ENCODE assay signal across 8 cellular contexts in the genomic region with DNA sequence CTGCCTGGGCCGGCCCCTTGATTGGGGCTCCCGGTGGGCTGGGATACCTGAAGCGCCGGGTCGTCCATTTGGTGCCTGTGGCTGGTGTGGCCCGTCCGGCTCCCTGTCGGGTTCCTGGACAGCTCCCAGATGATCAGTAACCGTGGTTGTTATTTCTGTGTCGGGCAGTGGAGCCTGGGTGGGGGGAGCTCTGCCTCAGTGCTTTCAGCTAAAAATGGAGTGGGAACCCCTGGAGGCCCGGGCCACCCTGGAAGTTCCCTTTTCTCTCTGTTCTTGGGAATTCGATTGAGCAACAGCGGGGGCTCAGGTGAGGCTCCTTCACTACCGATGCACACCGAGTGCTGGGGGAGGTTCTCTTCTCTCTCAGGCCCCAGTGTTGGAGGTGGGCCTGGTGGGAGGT.
DNase-seq lines count a peak whose midpoint lies in the region; ATAC-seq and TF ChIP-seq lines count a peak whose summit lies in the region.
"Not testable (repeated sequence)": the region's sequence is repeated elsewhere in the genome, so short reads cannot be mapped to it uniquely, and the experiment has no call there.

No MANE protein-coding gene starts in this region.

- peak overlapping the region in 1 of 11 experiments; percentile 44; a peak in 2 of 22 replicates for H3K27ac ChIP-seq in BLaER1 treated with 17β-estradiol and CSF1 and Interleukin-3, amounts not matched to agents 10 nM and 100 nM
- not testable (repeated sequence) for H3K27ac ChIP-seq in right cardiac atrium (ENCODE audit: low read length); left lung; spleen; upper lobe of right lung

- TF ChIP-seq POLR2A in GM15510 (IDR thresholded peaks at IDR 0.05; ENCODE audit: borderline replicate concordance, extremely low read depth, insufficient read length) = peak; percentile 8
- not testable (repeated sequence) for TF ChIP-seq POLR2A in spleen (IDR thresholded peaks at IDR 0.05)

- not testable (repeated sequence) for H3K4me3 ChIP-seq in BLaER1 treated with 17β-estradiol and CSF1 and Interleukin-3, amounts not matched to agents 10 nM and 100 nM; right cardiac atrium (ENCODE audit: low read length); left lung; spleen; upper lobe of right lung

- H3K9ac ChIP-seq in BLaER1 treated with 17β-estradiol and CSF1 and Interleukin-3, amounts not matched to agents 10 nM and 100 nM = not testable (repeated sequence)

- peaks cover 36% of the 10 kb centered on the region for H3K9me3 Mint-ChIP-seq in chondrocyte (ENCODE audit: low read depth)

- H3K36me3 Mint-ChIP-seq in chondrocyte (ENCODE audit: low read depth) = not testable (repeated sequence)

- not testable (repeated sequence) for H4K20me1 ChIP-seq in BLaER1 treated with 17β-estradiol and CSF1 and Interleukin-3, amounts not matched to agents 10 nM and 100 nM

- intact Hi-C loops in right cardiac atrium (cut with DNase I); left lung (cut with DNase I); spleen (cut with DNase I; ENCODE audit: low total_unique reads); upper lobe of right lung (cut with DNase I): not testable (repeated sequence)

- TF ChIP-seq CTCF in chondrocyte (IDR thresholded peaks at IDR 0.05); left lung (IDR thresholded peaks at IDR 0.05); omental fat pad (IDR thresholded peaks at IDR 0.05); spleen (IDR thresholded peaks at IDR 0.05 in 8 of 11, conservative IDR thresholded peaks at IDR 0.05 in 3 of 11); upper lobe of right lung (IDR thresholded peaks at IDR 0.05): not testable (repeated sequence)

- H3K4me3 Mint-ChIP-seq in chondrocyte (ENCODE audit: unreplicated experiment) = not testable (repeated sequence)

- ATAC-seq in right cardiac atrium; left lung; omental fat pad (ENCODE audit: low FRiP score); upper lobe of right lung: not testable (repeated sequence)

- not testable (repeated sequence) for H3K36me3 ChIP-seq in BLaER1 treated with 17β-estradiol and CSF1 and Interleukin-3, amounts not matched to agents 10 nM and 100 nM; left lung; spleen; upper lobe of right lung

- H3K27me3 Mint-ChIP-seq in chondrocyte (ENCODE audit: low read depth) = not testable (repeated sequence)

- peak; percentile 58 for DNase-seq in chondrocyte (ENCODE audit: low spot score)
- DNase-seq in right cardiac atrium = peak in 2 of 3 donors; percentile 18 to 26
- peak; percentile 4 to 62 for DNase-seq in left lung
- peak; percentile 5 for DNase-seq in omental fat pad (ENCODE audit: low spot score)
- DNase-seq in spleen = peak; percentile 65
- peak; percentile 46 for DNase-seq in upper lobe of right lung

- WGBS in right cardiac atrium = 87% methylated on average over 15 of the region's 15 CpGs
- 82 to 92% (median 89%) methylated on average over 6 to 15 of the region's 15 CpGs for WGBS in spleen, 5 donors

- peaks cover 0 to 16% (median 14%) of the 10 kb centered on the region in 10 experiments; a peak in 14 of 20 replicates for H3K4me1 ChIP-seq in BLaER1 treated with 17β-estradiol and CSF1 and Interleukin-3, amounts not matched to agents 10 nM and 100 nM
- H3K4me1 ChIP-seq in right cardiac atrium (ENCODE audit: control insufficient read depth, insufficient read depth, low read length); left lung; spleen; upper lobe of right lung: not testable (repeated sequence)

- peaks cover 0 to 10% (median 0%) of the 10 kb centered on the region in 11 experiments; a peak in 2 of 22 replicates for H3K9me3 ChIP-seq in BLaER1 treated with 17β-estradiol and CSF1 and Interleukin-3, amounts not matched to agents 10 nM and 100 nM (replicated peaks in 1 of 11)
- not testable (repeated sequence) for H3K9me3 ChIP-seq in right cardiac atrium (ENCODE audit: control insufficient read depth, low read length); left lung; upper lobe of right lung
- peaks cover 0 to 19% (median 10%) of the 10 kb centered on the region in 8 donors for H3K9me3 ChIP-seq in spleen

- not testable (repeated sequence) for H3K27me3 ChIP-seq in BLaER1 treated with 17β-estradiol and CSF1 and Interleukin-3, amounts not matched to agents 10 nM and 100 nM; right cardiac atrium (ENCODE audit: control insufficient read depth, insufficient read depth); left lung; spleen (replicated peaks in 1 of 7); upper lobe of right lung

- peak overlapping the region in 7 of 11 experiments; percentile 16 to 71 (median 46); a peak in 10 of 22 replicates for H3K4me2 ChIP-seq in BLaER1 treated with 17β-estradiol and CSF1 and Interleukin-3, amounts not matched to agents 10 nM and 100 nM

- not testable (repeated sequence) for H3K27ac Mint-ChIP-seq in chondrocyte (ENCODE audit: unreplicated experiment)

- not testable (repeated sequence) for H3K4me1 Mint-ChIP-seq in chondrocyte (ENCODE audit: low read depth)

Comparison
In these comparisons a context has a peak if more than half of its experiments do, and no peak if none do; other contexts are left out.
1. DNase-seq: peak in every context shown above with its lines; median percentile 65 in spleen; 58 in chondrocyte; 46 in upper lobe of right lung; 33 in left lung; 22 in right cardiac atrium; 5 in omental fat pad.